In genomic region chr9:8632493-8632892, GRCh38 we compare ENCODE assay signal across 18 cellular contexts.
"Had no signal": no experiment of that assay in that cellular context is flagged by ENCODE, and none has a peak within 500 bp of the region (broad histone marks: within the 10 kb centered on the region; RNA-seq: fewer than 3 reads in every experiment).

No MANE protein-coding gene starts in this region.

- DNase-seq: cortex of kidney; effector CD4-positive, alpha-beta T cell; foreskin fibroblast; gastrocnemius medialis; kidney; mesenchymal stem cell; mucosa of descending colon; naive B cell; stimulated activated CD4-positive, alpha-beta T cell treated with anti-CD3 and anti-CD28 coated beads, Interleukin-12 subunit alpha, Interleukin-12 subunit beta, amount 100 ng/mL, for 4 hours; stimulated activated CD4-positive, alpha-beta T cell treated with anti-CD3 and anti-CD28 coated beads, Interleukin-1b, Interleukin-23, amount 100 ng/mL, for 48 hours; stimulated activated CD4-positive, alpha-beta T cell treated with anti-CD3 and anti-CD28 coated beads, Interleukin-4, amount 100 ng/mL, for 24 hours; stimulated activated naive CD4-positive, alpha-beta T cell treated with Interleukin-2 at 50 U/mL for 16 hours; thyroid gland had no signal

- H3K27ac ChIP-seq: gastrocnemius medialis, neural progenitor cell, parathyroid adenoma, prostate gland, right atrium auricular region, suprapubic skin, thyroid gland had no signal
